Comparison of ENCODE assay signal across 15 cellular contexts in the genomic region with DNA sequence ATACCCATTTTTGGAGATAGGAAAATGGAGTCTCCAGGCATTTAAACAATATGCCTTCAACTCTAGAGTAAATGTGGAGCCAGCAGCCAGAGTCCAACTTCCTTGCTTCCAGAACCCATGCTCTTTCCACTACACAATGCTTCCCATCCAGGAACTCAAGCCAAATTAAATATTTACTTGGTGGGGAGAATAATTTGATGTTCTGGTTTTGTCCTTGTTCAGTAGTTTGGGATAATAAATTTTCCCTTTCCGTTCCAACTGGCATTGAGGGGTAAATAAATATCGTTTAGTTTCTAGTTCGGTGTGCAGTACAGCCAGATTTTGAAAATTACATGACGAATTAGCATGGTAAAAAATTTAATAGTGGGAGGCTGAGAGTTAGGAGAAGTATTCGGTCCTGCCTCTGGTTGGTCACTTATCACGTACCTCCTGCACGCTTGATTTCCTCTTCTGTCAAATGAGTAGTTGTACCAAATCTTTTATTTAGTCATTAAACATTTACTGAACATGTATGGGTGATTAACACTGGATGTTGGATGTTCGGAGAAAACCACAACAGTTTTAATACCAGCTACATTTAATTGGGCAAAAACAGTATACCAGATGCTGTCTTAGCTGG.
DNase-seq lines count a peak whose midpoint lies in the region; ATAC-seq, FAIRE-seq and TF ChIP-seq lines count a peak whose summit lies in the region.
"Had no signal": no experiment of that assay in that cellular context is flagged by ENCODE, and none has a peak within 500 bp of the region (broad histone marks: within the 10 kb centered on the region; RNA-seq: fewer than 3 reads in every experiment).

No MANE protein-coding gene starts in this region.

- H3K9me3 Mint-ChIP-seq in activated CD4-positive, alpha-beta memory T cell treated with anti-CD3 and anti-CD28 coated beads, Interleukin-2, amount 10 ng/mL, durations not matched to agents 7 days and 5 days = no peaks in the 10 kb centered on the region

- H3K4me1 Mint-ChIP-seq in activated CD4-positive, alpha-beta memory T cell treated with anti-CD3 and anti-CD28 coated beads, Interleukin-2, amount 10 ng/mL, durations not matched to agents 7 days and 5 days = peaks cover 10% of the 10 kb centered on the region

- H3K36me3 ChIP-seq in HUES48 (ENCODE audit: control insufficient read depth, insufficient read depth, low read length) (no peaks in the 10 kb centered on the region), suprapubic skin (no peaks in the 10 kb centered on the region)
- H3K36me3 ChIP-seq: brain microvascular endothelial cell, HAP-1 had no signal

- no peak for TF ChIP-seq POLR2A in suprapubic skin (IDR thresholded peaks at IDR 0.05)

- FAIRE-seq in islet of Langerhans (lab: Jason Lieb, UNC) = peak; percentile 94
- FAIRE-seq: GM19239, K562 had no signal

- WGBS in suprapubic skin = 53% methylated on average over 8 of the region's 8 CpGs

- no peak overlapping the region for H3K4me3 Mint-ChIP-seq in activated CD4-positive, alpha-beta memory T cell treated with anti-CD3 and anti-CD28 coated beads, Interleukin-2, amount 10 ng/mL, durations not matched to agents 7 days and 5 days
- H3K4me3 Mint-ChIP-seq: naive B cell had no signal

- H3K36me3 Mint-ChIP-seq in activated CD4-positive, alpha-beta memory T cell treated with anti-CD3 and anti-CD28 coated beads, Interleukin-2, amount 10 ng/mL, durations not matched to agents 7 days and 5 days (ENCODE audit: low read depth) = no peaks in the 10 kb centered on the region
- H3K36me3 Mint-ChIP-seq: naive B cell had no signal

- CTCF ChIA-PET in activated CD4-positive, alpha-beta memory T cell treated with anti-CD3 and anti-CD28 coated beads, Interleukin-2, amount 10 ng/mL, durations not matched to agents 7 days and 5 days (lab: Charles Lee) = no interaction called here

- TF ChIP-seq CTCF in suprapubic skin (IDR thresholded peaks at IDR 0.05) = no peak

- no peak for ATAC-seq in HG03442 (IDR thresholded peaks at IDR 0.05; ENCODE audit: unreplicated experiment)
- ATAC-seq: activated CD4-positive, CD25-positive, alpha-beta regulatory T cell treated with anti-CD3 and anti-CD28 coated beads, Interleukin-2, amount 50 U/mL, for 24 hours; K562 had no signal

- POLR2A ChIA-PET in activated CD4-positive, alpha-beta memory T cell treated with anti-CD3 and anti-CD28 coated beads, Interleukin-2, amount 10 ng/mL, durations not matched to agents 7 days and 5 days (lab: Charles Lee) = no interaction called here

- no peak overlapping the region for H3K27ac Mint-ChIP-seq in activated CD4-positive, alpha-beta memory T cell treated with anti-CD3 and anti-CD28 coated beads, Interleukin-2, amount 10 ng/mL, durations not matched to agents 7 days and 5 days

- peaks cover 2% of the 10 kb centered on the region for H3K27me3 Mint-ChIP-seq in activated CD4-positive, alpha-beta memory T cell treated with anti-CD3 and anti-CD28 coated beads, Interleukin-2, amount 10 ng/mL, durations not matched to agents 7 days and 5 days

- H3K9me3 ChIP-seq in HUES48 (ENCODE audit: control insufficient read depth, insufficient read depth, low read length) = no peaks in the 10 kb centered on the region
- no peaks in the 10 kb centered on the region for H3K9me3 ChIP-seq in suprapubic skin
- H3K9me3 ChIP-seq: HAP-1 had no signal

- H3K9ac ChIP-seq in HUES48 (ENCODE audit: low read depth, low read length) = no peak overlapping the region

- H3K27me3 ChIP-seq in HUES48 (ENCODE audit: control insufficient read depth, insufficient read depth, low read length) = no peaks in the 10 kb centered on the region
- H3K27me3 ChIP-seq in suprapubic skin = no peaks in the 10 kb centered on the region
- H3K27me3 ChIP-seq: brain microvascular endothelial cell had no signal

- peak; percentile 89 for DNase-seq in NCI-H69 (lab: John Stamatoyannopoulos, UW)
- DNase-seq in suprapubic skin (ENCODE audit: low spot score in 2 of 2) = no peak
- DNase-seq in NCI-H187 (lab: John Stamatoyannopoulos, UW) = no peak
- no peak for DNase-seq in activated CD4-positive, alpha-beta memory T cell treated with anti-CD3 and anti-CD28 coated beads, Interleukin-2, amount 10 ng/mL, durations not matched to agents 7 days and 5 days
- DNase-seq: brain microvascular endothelial cell, Calu3, naive B cell had no signal

- H3K4me3 ChIP-seq in HUES48 (ENCODE audit: low read depth, low read length) (no peak overlapping the region), suprapubic skin (no peak overlapping the region)
- H3K4me3 ChIP-seq: HAP-1, K562 had no signal

- peaks cover 62% of the 10 kb centered on the region for H3K4me1 ChIP-seq in HUES48 (ENCODE audit: control insufficient read depth, insufficient read depth, low read length)
- H3K4me1 ChIP-seq in suprapubic skin = peaks cover 27% of the 10 kb centered on the region

- no peak for TF ChIP-seq EP300 in suprapubic skin (IDR thresholded peaks at IDR 0.05)

- H3K27ac ChIP-seq in HUES48 (ENCODE audit: low read depth, low read length) (peak overlapping the region; percentile 6), suprapubic skin (peak overlapping the region; percentile 40)
- H3K27ac ChIP-seq: brain microvascular endothelial cell, epithelial cell of prostate had no signal
